Comparison of ENCODE assay signal across 12 cellular contexts in genomic region chr19:40809358-40810086, GRCh38. TPM values are rescaled to one million over a fixed set of nuclear protein-coding genes. Genes with fewer than 3 reads are reported as not detected.
DNase-seq lines count a peak whose midpoint lies in the region; ATAC-seq, FAIRE-seq and TF ChIP-seq lines count a peak whose summit lies in the region.
"Had no signal": no experiment of that assay in that cellular context is flagged by ENCODE, and none has a peak within 500 bp of the region (broad histone marks: within the 10 kb centered on the region; RNA-seq: fewer than 3 reads in every experiment).

No MANE protein-coding gene starts in this region.

- H4K20me1 ChIP-seq in HepG2 (ENCODE audit: insufficient read depth, low read length), result peaks cover 10% of the 10 kb centered on the region; the same call in 1 of the 2 replicates

- H3K27me3 ChIP-seq in adipocyte (replicated peaks; ENCODE audit: control insufficient read depth, insufficient read depth, low read length) (no peaks in the 10 kb centered on the region), HepG2 (ENCODE audit: control insufficient read depth in 1 of 2, insufficient read depth in 2 of 2, low read length in 2 of 2) (no peaks in the 10 kb centered on the region; a peak in 1 of 5 replicates), thoracic aorta (replicated peaks; ENCODE audit: insufficient read depth) (no peaks in the 10 kb centered on the region), colonic mucosa (no peaks in the 10 kb centered on the region)

- H3K27me3 Mint-ChIP-seq in activated naive CD4-positive, alpha-beta T cell treated with anti-CD3 and anti-CD28 coated beads for 36 hours (ENCODE audit: low read depth), result no peaks in the 10 kb centered on the region
- peaks cover 41% of the 10 kb centered on the region for H3K27me3 Mint-ChIP-seq in activated naive CD4-positive, alpha-beta T cell treated with anti-CD3 and anti-CD28 coated beads, Interleukin-2, amount 10 ng/mL, durations not matched to agents 7 days and 5 days

- peak overlapping the region; percentile 69 for H3K9ac ChIP-seq in adipocyte (ENCODE audit: low read length)
- no peak overlapping the region for H3K9ac ChIP-seq in HepG2 (ENCODE audit: insufficient read depth, low read depth, low read length)
- no peak overlapping the region for H3K9ac ChIP-seq in colonic mucosa (ENCODE audit: low read depth in 2 of 2, low read length in 2 of 2)

- peaks cover 59% of the 10 kb centered on the region for H3K4me1 Mint-ChIP-seq in activated naive CD4-positive, alpha-beta T cell treated with anti-CD3 and anti-CD28 coated beads for 36 hours (ENCODE audit: low read depth)
- peaks cover 81% of the 10 kb centered on the region for H3K4me1 Mint-ChIP-seq in activated naive CD4-positive, alpha-beta T cell treated with anti-CD3 and anti-CD28 coated beads, Interleukin-2, amount 10 ng/mL, durations not matched to agents 7 days and 5 days

- peaks cover 4% of the 10 kb centered on the region for H3K79me2 ChIP-seq in HepG2 (ENCODE audit: insufficient read depth, low read length)

- no peak for FAIRE-seq in HepG2 (lab: Jason Lieb, UNC)

- H3K4me3 ChIP-seq in adipocyte (ENCODE audit: low read length) (peak overlapping the region; percentile 69), HepG2 (replicated peaks in 1 of 3; ENCODE audit: insufficient read depth in 1 of 3, low read depth in 2 of 3, low read length in 3 of 3) (no peak overlapping the region), thoracic aorta (peak overlapping the region; percentile 69), colonic mucosa (no peak overlapping the region)

- POLR2A ChIA-PET in HepG2 (lab: Yijun Ruan, JAX), result no interaction called here

- H3K4me3 Mint-ChIP-seq in activated naive CD4-positive, alpha-beta T cell treated with anti-CD3 and anti-CD28 coated beads for 36 hours, result peak overlapping the region; percentile 41
- no peak overlapping the region for H3K4me3 Mint-ChIP-seq in activated naive CD4-positive, alpha-beta T cell treated with anti-CD3 and anti-CD28 coated beads, Interleukin-2, amount 10 ng/mL, durations not matched to agents 7 days and 5 days

- intact Hi-C loops in activated naive CD4-positive, alpha-beta T cell treated with anti-CD3 and anti-CD28 coated beads for 36 hours (cut with micrococcal nuclease), result no loop called here
- intact Hi-C loops in HepG2 (cut with micrococcal nuclease; ENCODE audit: unreplicated experiment) (loop anchor here (5.0 kb wide), 2 partner anchors 92 to 147 kb away; partner anchors contain the start of genes COQ8B and ITPKC), colonic mucosa (cut with DNase I) (no loop called here)

- in situ Hi-C loops in HepG2 (cut with HindIII; ENCODE audit: extremely low pct_ligation_motif_present, low pct_unique_long_range_greater_than_20kb), result loop anchor here (5.0 to 10.0 kb wide), 3 partner anchors 57 to 325 kb away; partner anchors contain the start of genes ACTMAP and SNRPA

- no peak for ATAC-seq in HepG2
- ATAC-seq in thoracic aorta (ENCODE audit: insufficient number of reproducible peaks, low FRiP score, low read depth), result no peak
- no peak for ATAC-seq in HG03521 (IDR thresholded peaks at IDR 0.05; ENCODE audit: unreplicated experiment)

- WGBS in HepG2 (ENCODE audit: low lambda C conversion rate), result 98% methylated on average over 22 of the region's 39 CpGs

- TF ChIP-seq RAD21 in HepG2 (CRISPR knock-in tag; IDR thresholded peaks at IDR 0.05), result no peak

- no peak overlapping the region for H3K4me2 ChIP-seq in HepG2 (ENCODE audit: low read depth, low read length)

- no peak overlapping the region for H2AFZ ChIP-seq in HepG2 (ENCODE audit: low read length)

- H3K36me3 Mint-ChIP-seq in activated naive CD4-positive, alpha-beta T cell treated with anti-CD3 and anti-CD28 coated beads for 36 hours (ENCODE audit: low read depth), result peaks cover 17% of the 10 kb centered on the region
- peaks cover 48% of the 10 kb centered on the region for H3K36me3 Mint-ChIP-seq in activated naive CD4-positive, alpha-beta T cell treated with anti-CD3 and anti-CD28 coated beads, Interleukin-2, amount 10 ng/mL, durations not matched to agents 7 days and 5 days

- H3K4me1 ChIP-seq in adipocyte (ENCODE audit: control insufficient read depth, insufficient read depth, low read length) (peaks cover 37% of the 10 kb centered on the region), HepG2 (ENCODE audit: insufficient read depth, low read length) (peaks cover 6% of the 10 kb centered on the region), thoracic aorta (ENCODE audit: control insufficient read depth in 1 of 2, low read depth in 2 of 2) (peaks cover 22 to 72% of the 10 kb centered on the region in 2 donors), colonic mucosa (peaks cover 18% of the 10 kb centered on the region)

- H3K27ac ChIP-seq in HepG2 (ENCODE audit: extremely low read length, insufficient read depth, low read length) (no peak overlapping the region), thoracic aorta (peak overlapping the region in 1 of 2 donors; percentile 73), colonic mucosa (no peak overlapping the region)

- peak overlapping the region; percentile 63 for H3K27ac Mint-ChIP-seq in activated naive CD4-positive, alpha-beta T cell treated with anti-CD3 and anti-CD28 coated beads for 36 hours
- no peak overlapping the region for H3K27ac Mint-ChIP-seq in activated naive CD4-positive, alpha-beta T cell treated with anti-CD3 and anti-CD28 coated beads, Interleukin-2, amount 10 ng/mL, durations not matched to agents 7 days and 5 days

- H3K9me3 Mint-ChIP-seq in activated naive CD4-positive, alpha-beta T cell treated with anti-CD3 and anti-CD28 coated beads for 36 hours, result no peaks in the 10 kb centered on the region
- H3K9me3 Mint-ChIP-seq in activated naive CD4-positive, alpha-beta T cell treated with anti-CD3 and anti-CD28 coated beads, Interleukin-2, amount 10 ng/mL, durations not matched to agents 7 days and 5 days, result no peaks in the 10 kb centered on the region

- no peak for DNase-seq in activated naive CD4-positive, alpha-beta T cell treated with anti-CD3 and anti-CD28 coated beads for 36 hours
- DNase-seq in activated naive CD4-positive, alpha-beta T cell treated with anti-CD3 and anti-CD28 coated beads, Interleukin-2, amount 10 ng/mL, durations not matched to agents 7 days and 5 days, result no peak
- no peak for DNase-seq in adipocyte (ENCODE audit: low read depth)
- no peak for DNase-seq in HepG2 (ENCODE audit: low spot score)
- no peak for DNase-seq in thoracic aorta (ENCODE audit: low spot score)
- DNase-seq in NCI-H146 (lab: John Stamatoyannopoulos, UW), result no peak
- DNase-seq in colonic mucosa, result no peak
- DNase-seq: glutamatergic neuron; stimulated activated naive CD4-positive, alpha-beta T cell had no signal

- no peak for TF ChIP-seq EP300 in HepG2 (IDR thresholded peaks at IDR 0.05; ENCODE audit: low read depth in 2 of 2, low read length in 2 of 2)
- TF ChIP-seq EP300 in HepG2 (CRISPR knock-in tag; IDR thresholded peaks at IDR 0.05; ENCODE audit: borderline replicate concordance), result no peak

- CTCF ChIA-PET in activated naive CD4-positive, alpha-beta T cell treated with anti-CD3 and anti-CD28 coated beads for 36 hours (lab: Charles Lee), result interaction anchor here (0.8 to 4.7 kb wide), 2 partner anchors 34 to 56 kb away, joined by 3 to 34 read pairs; partner anchors contain the start of gene MIA
- CTCF ChIA-PET in activated naive CD4-positive, alpha-beta T cell treated with anti-CD3 and anti-CD28 coated beads, Interleukin-2, amount 10 ng/mL, durations not matched to agents 7 days and 5 days (lab: Charles Lee), result interaction anchor here (0.8 to 5.0 kb wide), 2 partner anchors 33 to 54 kb away, joined by 3 to 24 read pairs; no protein-coding TSS in a partner anchor
- CTCF ChIA-PET in HepG2 (lab: Yijun Ruan, JAX; ENCODE audit: low intra/inter-chr PET ratio, low total read pairs), result no interaction called here

- no peaks in the 10 kb centered on the region for H3K9me3 ChIP-seq in adipocyte (ENCODE audit: control insufficient read depth, low read length)
- H3K9me3 ChIP-seq in HepG2 (ENCODE audit: low read length), result no peaks in the 10 kb centered on the region
- no peaks in the 10 kb centered on the region for H3K9me3 ChIP-seq in thoracic aorta
- no peaks in the 10 kb centered on the region for H3K9me3 ChIP-seq in colonic mucosa

- TF ChIP-seq CTCF in HepG2 (CRISPR knock-in tag; IDR thresholded peaks at IDR 0.05), result no peak
- TF ChIP-seq CTCF in thoracic aorta (IDR thresholded peaks at IDR 0.05), result no peak
- TF ChIP-seq CTCF in colonic mucosa (IDR thresholded peaks at IDR 0.05), result no peak

- H3K36me3 ChIP-seq in adipocyte (ENCODE audit: control insufficient read depth, insufficient read depth, low read length, severe bottlenecking) (peaks cover 38% of the 10 kb centered on the region), HepG2 (replicated peaks in 1 of 2; ENCODE audit: control insufficient read depth in 1 of 2, insufficient read depth in 2 of 2, low read length in 2 of 2) (peaks cover 12 to 29% of the 10 kb centered on the region in 2 experiments; a peak in 4 of 5 replicates), thoracic aorta (peaks cover 15% of the 10 kb centered on the region), colonic mucosa (peaks cover 6% of the 10 kb centered on the region)

- peak in 1 of 2 experiments; percentile 33; a peak in 1 of 4 replicates for TF ChIP-seq POLR2A in HepG2 (IDR thresholded peaks at IDR 0.05; ENCODE audit: insufficient read depth in 1 of 2, low read depth in 2 of 2, low read length in 2 of 2)

- BruUV-seq in HepG2 (replicated peaks; lab: Mats Ljungman, UMichigan), result no TSS peak

RNA-seq across cellular contexts. Expression of gene EGLN2, which starts 10.5 kb away (rescaled TPM):
- total RNA-seq in activated naive CD4-positive, alpha-beta T cell treated with anti-CD3 and anti-CD28 coated beads for 36 hours, result 10 to 100 TPM; 80.0 to 83.7 TPM
- total RNA-seq in HepG2 (2016; rRNA removed; fragmentation: Illumina TruSeq; extraction: Trizol) (32.4 and 40.8 TPM in 2 replicates), thoracic aorta (100 to 1,000 TPM; 113 to 127 TPM), colonic mucosa (10 to 100 TPM; 67.3 to 87.8 TPM)
- 19.0 and 19.4 TPM in 2 replicates for total RNA-seq in HepG2 (2016; cell fraction: cytosol; rRNA removed; fragmentation: Illumina TruSeq; extraction: Trizol; ENCODE audit: low read depth)
- 37.6 and 41.3 TPM in 2 replicates for total RNA-seq in HepG2 (2016; cell fraction: insoluble cytoplasmic fraction; rRNA removed; fragmentation: Illumina TruSeq; extraction: Trizol)
- 39.4 and 40.9 TPM in 2 replicates for total RNA-seq in HepG2 (2016; cell fraction: membrane; rRNA removed; fragmentation: Illumina TruSeq; extraction: Trizol)
- total RNA-seq in HepG2 (2016; cell fraction: nucleus; rRNA removed; fragmentation: Illumina TruSeq; extraction: Trizol), result 27.3 and 29.2 TPM in 2 replicates
- polyA plus RNA-seq in HepG2 (2011; rRNA removed), result 16.5 and 25.4 TPM in 2 replicates
- 16.4 and 23.8 TPM in 2 replicates for polyA plus RNA-seq in HepG2 (2011; cell fraction: cytosol; rRNA removed)
- polyA plus RNA-seq in HepG2 (2011; cell fraction: nucleus; rRNA removed), result 38.7 and 44.6 TPM in 2 replicates
- 14.0 and 22.0 TPM in 2 replicates for polyA plus RNA-seq in HepG2 (2012)
- 13.6 and 14.2 TPM in 2 replicates for polyA plus RNA-seq in HepG2 (2016; cell fraction: cytosol; fragmentation: Illumina TruSeq; extraction: Trizol; ENCODE audit: low read depth)
- 31.3 and 33.0 TPM in 2 replicates for polyA plus RNA-seq in HepG2 (2016; cell fraction: insoluble cytoplasmic fraction; fragmentation: Illumina TruSeq; extraction: Trizol; ENCODE audit: low read depth)
- 24.9 and 27.6 TPM in 2 replicates for polyA plus RNA-seq in HepG2 (2016; cell fraction: membrane; fragmentation: Illumina TruSeq; extraction: Trizol; ENCODE audit: low read depth)
- polyA plus RNA-seq in HepG2 (2016; cell fraction: nucleus; fragmentation: Illumina TruSeq; extraction: Trizol; ENCODE audit: insufficient read depth, low read depth), result 40.6 and 43.6 TPM in 2 replicates
- polyA minus RNA-seq in HepG2 (2011; rRNA and poly(A)+ RNA removed; ENCODE audit: low replicate concordance), result 38.0 and 66.8 TPM in 2 replicates
- polyA minus RNA-seq in HepG2 (2011; cell fraction: cytosol; rRNA and poly(A)+ RNA removed), result 9.9 and 12.8 TPM in 2 replicates
- 16.5 and 19.2 TPM in 2 replicates for polyA minus RNA-seq in HepG2 (2011; cell fraction: nucleus; rRNA and poly(A)+ RNA removed)

RNA-seq across cellular contexts. Expression of gene RAB4B, which starts 31.5 kb away (rescaled TPM):
- 10 to 100 TPM; 40.0 to 40.3 TPM for total RNA-seq in activated naive CD4-positive, alpha-beta T cell treated with anti-CD3 and anti-CD28 coated beads for 36 hours
- total RNA-seq in HepG2 (2016; rRNA removed; fragmentation: Illumina TruSeq; extraction: Trizol) (2.2 and 3.3 TPM in 2 replicates), thoracic aorta (10 to 100 TPM; 37.9 to 38.2 TPM), colonic mucosa (10 to 100 TPM; 42.3 to 53.4 TPM)
- 1.3 and 2.3 TPM in 2 replicates for total RNA-seq in HepG2 (2016; cell fraction: cytosol; rRNA removed; fragmentation: Illumina TruSeq; extraction: Trizol; ENCODE audit: low read depth)
- total RNA-seq in HepG2 (2016; cell fraction: insoluble cytoplasmic fraction; rRNA removed; fragmentation: Illumina TruSeq; extraction: Trizol), result 2.1 and 3.5 TPM in 2 replicates
- 2.2 and 2.4 TPM in 2 replicates for total RNA-seq in HepG2 (2016; cell fraction: membrane; rRNA removed; fragmentation: Illumina TruSeq; extraction: Trizol)
- total RNA-seq in HepG2 (2016; cell fraction: nucleus; rRNA removed; fragmentation: Illumina TruSeq; extraction: Trizol), result 3.3 and 4.5 TPM in 2 replicates
- 5.4 and 6.1 TPM in 2 replicates for polyA plus RNA-seq in HepG2 (2011; rRNA removed)
- 8.5 and 11.8 TPM in 2 replicates for polyA plus RNA-seq in HepG2 (2011; cell fraction: cytosol; rRNA removed)
- 11.9 and 12.0 TPM in 2 replicates for polyA plus RNA-seq in HepG2 (2011; cell fraction: nucleus; rRNA removed)
- polyA plus RNA-seq in HepG2 (2012), result 4.2 and 5.6 TPM in 2 replicates
- polyA plus RNA-seq in HepG2 (2016; cell fraction: cytosol; fragmentation: Illumina TruSeq; extraction: Trizol; ENCODE audit: low read depth), result 3.1 and 4.5 TPM in 2 replicates
- 3.4 and 4.4 TPM in 2 replicates for polyA plus RNA-seq in HepG2 (2016; cell fraction: insoluble cytoplasmic fraction; fragmentation: Illumina TruSeq; extraction: Trizol; ENCODE audit: low read depth)
- polyA plus RNA-seq in HepG2 (2016; cell fraction: membrane; fragmentation: Illumina TruSeq; extraction: Trizol; ENCODE audit: low read depth), result 3.8 and 3.9 TPM in 2 replicates
- 13.8 and 16.0 TPM in 2 replicates for polyA plus RNA-seq in HepG2 (2016; cell fraction: nucleus; fragmentation: Illumina TruSeq; extraction: Trizol; ENCODE audit: insufficient read depth, low read depth)
- polyA minus RNA-seq in HepG2 (2011; rRNA and poly(A)+ RNA removed; ENCODE audit: low replicate concordance), result 2.7 and 3.9 TPM in 2 replicates
- 1.9 and 3.3 TPM in 2 replicates for polyA minus RNA-seq in HepG2 (2011; cell fraction: cytosol; rRNA and poly(A)+ RNA removed)
- 1.9 and 2.2 TPM in 2 replicates for polyA minus RNA-seq in HepG2 (2011; cell fraction: nucleus; rRNA and poly(A)+ RNA removed)

RNA-seq across cellular contexts. Expression of gene MIA, which starts 34.2 kb away (rescaled TPM):
- not detected for total RNA-seq in activated naive CD4-positive, alpha-beta T cell treated with anti-CD3 and anti-CD28 coated beads for 36 hours
- not detected in 2 replicates for total RNA-seq in HepG2 (2016; rRNA removed; fragmentation: Illumina TruSeq; extraction: Trizol)
- not detected in 2 replicates for total RNA-seq in HepG2 (2016; cell fraction: cytosol; rRNA removed; fragmentation: Illumina TruSeq; extraction: Trizol; ENCODE audit: low read depth)
- total RNA-seq in HepG2 (2016; cell fraction: insoluble cytoplasmic fraction; rRNA removed; fragmentation: Illumina TruSeq; extraction: Trizol), result not detected in 2 replicates
- not detected in 2 replicates for total RNA-seq in HepG2 (2016; cell fraction: membrane; rRNA removed; fragmentation: Illumina TruSeq; extraction: Trizol)
- not detected in 2 replicates for total RNA-seq in HepG2 (2016; cell fraction: nucleus; rRNA removed; fragmentation: Illumina TruSeq; extraction: Trizol)
- 0.61 and 2.5 TPM in 2 replicates for polyA plus RNA-seq in HepG2 (2011; rRNA removed)
- 0.25 TPM in 1 of 2 replicates, not detected in the other for polyA plus RNA-seq in HepG2 (2011; cell fraction: cytosol; rRNA removed)
- polyA plus RNA-seq in HepG2 (2011; cell fraction: nucleus; rRNA removed), result 1.1 and 5.8 TPM in 2 replicates
- polyA plus RNA-seq in HepG2 (2012), result 1.5 and 1.6 TPM in 2 replicates
- not detected in 2 replicates for polyA plus RNA-seq in HepG2 (2016; cell fraction: cytosol; fragmentation: Illumina TruSeq; extraction: Trizol; ENCODE audit: low read depth)
- not detected in 2 replicates for polyA plus RNA-seq in HepG2 (2016; cell fraction: insoluble cytoplasmic fraction; fragmentation: Illumina TruSeq; extraction: Trizol; ENCODE audit: low read depth)
- not detected in 2 replicates for polyA plus RNA-seq in HepG2 (2016; cell fraction: membrane; fragmentation: Illumina TruSeq; extraction: Trizol; ENCODE audit: low read depth)
- polyA plus RNA-seq in HepG2 (2016; cell fraction: nucleus; fragmentation: Illumina TruSeq; extraction: Trizol; ENCODE audit: insufficient read depth, low read depth), result not detected in 2 replicates
- polyA minus RNA-seq in HepG2 (2011; rRNA and poly(A)+ RNA removed; ENCODE audit: low replicate concordance), result 1.6 TPM in 1 of 2 replicates, not detected in the other
- not detected in 2 replicates for polyA minus RNA-seq in HepG2 (2011; cell fraction: cytosol; rRNA and poly(A)+ RNA removed)
- 1.7 and 4.5 TPM in 2 replicates for polyA minus RNA-seq in HepG2 (2011; cell fraction: nucleus; rRNA and poly(A)+ RNA removed)
- not detected for total RNA-seq in thoracic aorta
- 1 to 10 TPM; 1.0 to 3.6 TPM for total RNA-seq in colonic mucosa
- total RNA-seq: T-helper 1 cell treated with Interleukin-12 subunit alpha and Interleukin-12 subunit beta and Interleukin-4 antibody, amounts not matched to agents 30 ng/mL and 1 ng/mL, for 36 hours had no signal

RNA-seq across cellular contexts. Expression of gene CYP2A6, which starts 40.7 kb away (rescaled TPM):
- not detected for total RNA-seq in activated naive CD4-positive, alpha-beta T cell treated with anti-CD3 and anti-CD28 coated beads for 36 hours
- not detected in 2 replicates for total RNA-seq in HepG2 (2016; rRNA removed; fragmentation: Illumina TruSeq; extraction: Trizol)
- total RNA-seq in HepG2 (2016; cell fraction: cytosol; rRNA removed; fragmentation: Illumina TruSeq; extraction: Trizol; ENCODE audit: low read depth), result not detected in 2 replicates
- not detected in 2 replicates for total RNA-seq in HepG2 (2016; cell fraction: insoluble cytoplasmic fraction; rRNA removed; fragmentation: Illumina TruSeq; extraction: Trizol)
- not detected in 2 replicates for total RNA-seq in HepG2 (2016; cell fraction: membrane; rRNA removed; fragmentation: Illumina TruSeq; extraction: Trizol)
- total RNA-seq in HepG2 (2016; cell fraction: nucleus; rRNA removed; fragmentation: Illumina TruSeq; extraction: Trizol), result not detected in 2 replicates
- not detected in 2 replicates for polyA plus RNA-seq in HepG2 (2011; rRNA removed)
- polyA plus RNA-seq in HepG2 (2011; cell fraction: cytosol; rRNA removed), result not detected in 2 replicates
- polyA plus RNA-seq in HepG2 (2011; cell fraction: nucleus; rRNA removed), result not detected in 2 replicates
- not detected in 2 replicates for polyA plus RNA-seq in HepG2 (2012)
- not detected in 2 replicates for polyA plus RNA-seq in HepG2 (2016; cell fraction: cytosol; fragmentation: Illumina TruSeq; extraction: Trizol; ENCODE audit: low read depth)
- polyA plus RNA-seq in HepG2 (2016; cell fraction: insoluble cytoplasmic fraction; fragmentation: Illumina TruSeq; extraction: Trizol; ENCODE audit: low read depth), result not detected in 2 replicates
- polyA plus RNA-seq in HepG2 (2016; cell fraction: membrane; fragmentation: Illumina TruSeq; extraction: Trizol; ENCODE audit: low read depth), result not detected in 2 replicates
- not detected in 2 replicates for polyA plus RNA-seq in HepG2 (2016; cell fraction: nucleus; fragmentation: Illumina TruSeq; extraction: Trizol; ENCODE audit: insufficient read depth, low read depth)
- polyA minus RNA-seq in HepG2 (2011; rRNA and poly(A)+ RNA removed; ENCODE audit: low replicate concordance), result 0.21 TPM in 1 of 2 replicates, not detected in the other
- polyA minus RNA-seq in HepG2 (2011; cell fraction: cytosol; rRNA and poly(A)+ RNA removed), result not detected in 2 replicates
- not detected in 2 replicates for polyA minus RNA-seq in HepG2 (2011; cell fraction: nucleus; rRNA and poly(A)+ RNA removed)
- not detected for total RNA-seq in thoracic aorta
- total RNA-seq in colonic mucosa, result 1 to 10 TPM in 1 of 2 donors, not detected in 1; 1.4 TPM
- total RNA-seq: cerebellum; T-helper 1 cell treated with Interleukin-12 subunit alpha and Interleukin-12 subunit beta and Interleukin-4 antibody, amounts not matched to agents 30 ng/mL and 1 ng/mL, for 36 hours had no signal

RNA-seq across cellular contexts. Expression of gene SNRPA, which starts 58.5 kb away (rescaled TPM):
- total RNA-seq in activated naive CD4-positive, alpha-beta T cell treated with anti-CD3 and anti-CD28 coated beads for 36 hours, result 100 to 1,000 TPM; 264 to 312 TPM
- total RNA-seq in HepG2 (2016; rRNA removed; fragmentation: Illumina TruSeq; extraction: Trizol) (55.6 and 59.6 TPM in 2 replicates), thoracic aorta (100 to 1,000 TPM in 1 of 2 donors, 10 to 100 TPM in 1; 40.4 to 107 TPM), colonic mucosa (100 to 1,000 TPM in 1 of 2 donors, 10 to 100 TPM in 1; 56.0 to 126 TPM)
- total RNA-seq in HepG2 (2016; cell fraction: cytosol; rRNA removed; fragmentation: Illumina TruSeq; extraction: Trizol; ENCODE audit: low read depth), result 30.9 and 37.5 TPM in 2 replicates
- 43.3 and 60.9 TPM in 2 replicates for total RNA-seq in HepG2 (2016; cell fraction: insoluble cytoplasmic fraction; rRNA removed; fragmentation: Illumina TruSeq; extraction: Trizol)
- total RNA-seq in HepG2 (2016; cell fraction: membrane; rRNA removed; fragmentation: Illumina TruSeq; extraction: Trizol), result 30.2 and 35.2 TPM in 2 replicates
- total RNA-seq in HepG2 (2016; cell fraction: nucleus; rRNA removed; fragmentation: Illumina TruSeq; extraction: Trizol), result 40.9 and 42.9 TPM in 2 replicates
- 111 and 162 TPM in 2 replicates for polyA plus RNA-seq in HepG2 (2011; rRNA removed)
- 36.8 and 67.8 TPM in 2 replicates for polyA plus RNA-seq in HepG2 (2011; cell fraction: cytosol; rRNA removed)
- polyA plus RNA-seq in HepG2 (2011; cell fraction: nucleus; rRNA removed), result 112 and 136 TPM in 2 replicates
- 55.3 and 58.7 TPM in 2 replicates for polyA plus RNA-seq in HepG2 (2012)
- 31.4 and 37.9 TPM in 2 replicates for polyA plus RNA-seq in HepG2 (2016; cell fraction: cytosol; fragmentation: Illumina TruSeq; extraction: Trizol; ENCODE audit: low read depth)
- 87.1 and 104 TPM in 2 replicates for polyA plus RNA-seq in HepG2 (2016; cell fraction: insoluble cytoplasmic fraction; fragmentation: Illumina TruSeq; extraction: Trizol; ENCODE audit: low read depth)
- polyA plus RNA-seq in HepG2 (2016; cell fraction: membrane; fragmentation: Illumina TruSeq; extraction: Trizol; ENCODE audit: low read depth), result 41.6 and 53.2 TPM in 2 replicates
- 106 and 112 TPM in 2 replicates for polyA plus RNA-seq in HepG2 (2016; cell fraction: nucleus; fragmentation: Illumina TruSeq; extraction: Trizol; ENCODE audit: insufficient read depth, low read depth)
- polyA minus RNA-seq in HepG2 (2011; rRNA and poly(A)+ RNA removed; ENCODE audit: low replicate concordance), result 182 and 255 TPM in 2 replicates
- 80.0 and 106 TPM in 2 replicates for polyA minus RNA-seq in HepG2 (2011; cell fraction: cytosol; rRNA and poly(A)+ RNA removed)
- 49.1 and 73.4 TPM in 2 replicates for polyA minus RNA-seq in HepG2 (2011; cell fraction: nucleus; rRNA and poly(A)+ RNA removed)

Comparison
In these comparisons a context has a peak if more than half of its experiments do, and no peak if none do; other contexts are left out.
1. H3K4me3 ChIP-seq: peak in adipocyte (single experiment) and thoracic aorta (single experiment); none in HepG2 (0 of 3) and colonic mucosa (single experiment).